In genomic region chr17:82871056-82871775, GRCh38 we compare ENCODE assay signal across 1 cellular context.
A peak's percentile ranks its signal among the peaks of the same experiment; 100 is the strongest.
TF ChIP-seq lines count a peak whose summit lies in the region.

No MANE protein-coding gene starts in this region.

TF ChIP-seq in GM12878, 131 proteins besides CTCF, POLR2A, EP300 and RAD21 (continued from another document and continues in another):
- TF ChIP-seq CBX3 (IDR thresholded peaks at IDR 0.05; ENCODE audit: borderline replicate concordance, low read depth) (no peak), HDGF (IDR thresholded peaks at IDR 0.05) (no peak), SMAD5 (IDR thresholded peaks at IDR 0.05; ENCODE audit: low read depth) (no peak), PKNOX1 (IDR thresholded peaks at IDR 0.05) (peak; percentile 81), RAD51 (IDR thresholded peaks at IDR 0.05) (no peak), TCF7 (IDR thresholded peaks at IDR 0.05; ENCODE audit: borderline replicate concordance) (no peak), ZBTB33 (IDR thresholded peaks at IDR 0.05) (no peak), FOXM1 (IDR thresholded peaks at IDR 0.05; ENCODE audit: low read depth, low read length) (no peak), HCFC1 (IDR thresholded peaks at IDR 0.05; ENCODE audit: low read length) (no peak), IRF5 (IDR thresholded peaks at IDR 0.05; ENCODE audit: borderline replicate concordance) (no peak), CUX1 (IDR thresholded peaks at IDR 0.05; ENCODE audit: insufficient replicate concordance, low read depth, low read length) (no peak), HDAC6 (IDR thresholded peaks at IDR 0.05; ENCODE audit: unreplicated experiment) (no peak), KLF5 (IDR thresholded peaks at IDR 0.05; ENCODE audit: partially characterized antibody) (no peak), STAT3 (IDR thresholded peaks at IDR 0.05; ENCODE audit: low read depth, low read length) (no peak), POU2F2 (IDR thresholded peaks at IDR 0.05; ENCODE audit: borderline replicate concordance, low read depth, low read length) (peak; percentile 51; the same call in 2 of the 3 replicates), ATF7 (IDR thresholded peaks at IDR 0.05; ENCODE audit: low read depth) (peak; percentile 49; the same call in 1 of the 2 replicates), EGR1 (IDR thresholded peaks at IDR 0.05; ENCODE audit: borderline replicate concordance in 1 of 2, low read depth in 2 of 2, low read length in 2 of 2) (no peak), CEBPB (IDR thresholded peaks at IDR 0.05; ENCODE audit: borderline replicate concordance in 1 of 2, low read depth in 2 of 2, low read length in 2 of 2) (no peak), ATF2 (IDR thresholded peaks at IDR 0.05; ENCODE audit: low read length) (no peak), PAX5 (IDR thresholded peaks at IDR 0.05; ENCODE audit: borderline replicate concordance, low read depth, low read length) (peak; percentile 80), STAT1 (conservative IDR thresholded peaks at IDR 0.05) (no peak), MAX (IDR thresholded peaks at IDR 0.05; ENCODE audit: low read depth, low read length) (no peak), MTA2 (IDR thresholded peaks at IDR 0.05; ENCODE audit: low read depth) (peak; percentile 52; the same call in 1 of the 2 replicates), NKRF (conservative IDR thresholded peaks at IDR 0.05) (no peak), ZZZ3 (IDR thresholded peaks at IDR 0.05; ENCODE audit: control insufficient read depth, insufficient read length, low read depth) (no peak), TCF12 (IDR thresholded peaks at IDR 0.05; ENCODE audit: low read depth, low read length) (peak; percentile 86), ZNF217 (IDR thresholded peaks at IDR 0.05) (no peak), NFXL1 (IDR thresholded peaks at IDR 0.05; ENCODE audit: borderline replicate concordance) (no peak), BCL11A (IDR thresholded peaks at IDR 0.05; ENCODE audit: low read depth, low read length) (peak; percentile 45; the same call in 1 of the 2 replicates), USF2 (IDR thresholded peaks at IDR 0.05; ENCODE audit: borderline replicate concordance, low read depth, low read length) (no peak), RCOR1 (conservative IDR thresholded peaks at IDR 0.05; ENCODE audit: low read depth, low read length) (no peak), IKZF1 (conservative IDR thresholded peaks at IDR 0.05) (peak; percentile 75), MYB (IDR thresholded peaks at IDR 0.05; ENCODE audit: borderline replicate concordance, low read depth, low read length) (no peak), ZNF207 (IDR thresholded peaks at IDR 0.05; ENCODE audit: borderline replicate concordance) (no peak), ZBED1 (IDR thresholded peaks at IDR 0.05; ENCODE audit: borderline replicate concordance) (no peak), TCF3 (IDR thresholded peaks at IDR 0.05; ENCODE audit: borderline replicate concordance, insufficient read depth, low read depth, low read length) (peak; percentile 89), CHD2 (IDR thresholded peaks at IDR 0.05; ENCODE audit: borderline replicate concordance, low read depth, low read length) (no peak), KAT2A (conservative IDR thresholded peaks at IDR 0.05; ENCODE audit: control insufficient read depth, low read depth, low read length) (no peak), KDM1A (IDR thresholded peaks at IDR 0.05; ENCODE audit: borderline replicate concordance) (no peak), ZNF622 (IDR thresholded peaks at IDR 0.05) (no peak), EED (IDR thresholded peaks at IDR 0.05; ENCODE audit: low read depth) (peak; percentile 65; the same call in 1 of the 2 replicates), CHD1 (IDR thresholded peaks at IDR 0.05; ENCODE audit: low read depth, low read length) (no peak), YBX1 (IDR thresholded peaks at IDR 0.05) (no peak), RELA (IDR thresholded peaks at IDR 0.05; ENCODE audit: borderline replicate concordance, partially characterized antibody) (no peak), FOXK2 (IDR thresholded peaks at IDR 0.05) (no peak), HSF1 (IDR thresholded peaks at IDR 0.05; ENCODE audit: low read depth, low read length) (no peak), POLR2AphosphoS5 (IDR thresholded peaks at IDR 0.05; ENCODE audit: low read length) (no peak), TARDBP (IDR thresholded peaks at IDR 0.05; ENCODE audit: borderline replicate concordance) (no peak), CREM (IDR thresholded peaks at IDR 0.05; ENCODE audit: low read depth) (0 out of 2 replicates have a peak, but pooled peaks have one; percentile 45), GATAD2B (conservative IDR thresholded peaks at IDR 0.05; ENCODE audit: low read depth) (no peak), IRF3 (IDR thresholded peaks at IDR 0.05) (no peak), BRCA1 (IDR thresholded peaks at IDR 0.05; ENCODE audit: low read depth, low read length) (no peak), NFYA (IDR thresholded peaks at IDR 0.05; ENCODE audit: borderline replicate concordance, low read depth, low read length) (no peak), NR2F1 (conservative IDR thresholded peaks at IDR 0.05) (no peak)
